Comparison of ENCODE assay signal across 16 cellular contexts in genomic region chr6:83378621-83379388, GRCh38. TPM values are rescaled to one million over a fixed set of nuclear protein-coding genes. Genes with fewer than 3 reads are reported as not detected.
A peak's percentile ranks its signal among the peaks of the same experiment; 100 is the strongest.
DNase-seq lines count a peak whose midpoint lies in the region; ATAC-seq and TF ChIP-seq lines count a peak whose summit lies in the region.
"Had no signal": no experiment of that assay in that cellular context is flagged by ENCODE, and none has a peak within 500 bp of the region (broad histone marks: within the 10 kb centered on the region; RNA-seq: fewer than 3 reads in every experiment).

No MANE protein-coding gene starts in this region.

- no peak overlapping the region for H3K27ac Mint-ChIP-seq in activated CD8-positive, alpha-beta T cell treated with anti-CD3 and anti-CD28 coated beads, Interleukin-2, amount 10 ng/mL, durations not matched to agents 7 days and 5 days
- H3K27ac Mint-ChIP-seq: activated naive CD8-positive, alpha-beta T cell treated with anti-CD3 and anti-CD28 coated beads, Interleukin-2, amount 50 U/mL, for 24 hours had no signal

- CTCF ChIA-PET in activated CD8-positive, alpha-beta T cell treated with anti-CD3 and anti-CD28 coated beads, Interleukin-2, amount 10 ng/mL, durations not matched to agents 7 days and 5 days (lab: Charles Lee): no interaction called here

- in situ Hi-C loops in KBM-7 (cut with MboI; ENCODE audit: low pct_unique_long_range_greater_than_20kb, low sequenced_read_pairs): no loop called here

- no peaks in the 10 kb centered on the region for H3K36me3 Mint-ChIP-seq in activated CD8-positive, alpha-beta T cell treated with anti-CD3 and anti-CD28 coated beads, Interleukin-2, amount 10 ng/mL, durations not matched to agents 7 days and 5 days (ENCODE audit: low read depth)

- POLR2A ChIA-PET in activated CD8-positive, alpha-beta T cell treated with anti-CD3 and anti-CD28 coated beads, Interleukin-2, amount 10 ng/mL, durations not matched to agents 7 days and 5 days (lab: Charles Lee): no interaction called here

- no peak overlapping the region for H3K4me3 Mint-ChIP-seq in activated CD8-positive, alpha-beta T cell treated with anti-CD3 and anti-CD28 coated beads, Interleukin-2, amount 10 ng/mL, durations not matched to agents 7 days and 5 days
- H3K4me3 Mint-ChIP-seq: activated naive CD8-positive, alpha-beta T cell treated with anti-CD3 and anti-CD28 coated beads, Interleukin-2, amount 50 U/mL, for 24 hours had no signal

- no peak for ATAC-seq in activated CD4-positive, CD25-positive, alpha-beta regulatory T cell treated with anti-CD3 and anti-CD28 coated beads, Interleukin-2, amount 50 U/mL, for 24 hours
- ATAC-seq in HG03097 (IDR thresholded peaks at IDR 0.05; ENCODE audit: low FRiP score, unreplicated experiment): no peak
- ATAC-seq in activated CD8-positive, alpha-beta T cell treated with anti-CD3 and anti-CD28 coated beads, Interleukin-2, amount 10 ng/mL, durations not matched to agents 7 days and 5 days: no peak
- ATAC-seq: activated naive CD8-positive, alpha-beta T cell treated with anti-CD3 and anti-CD28 coated beads, Interleukin-2, amount 50 U/mL, for 24 hours; gastroesophageal sphincter had no signal

- H3K4me3 ChIP-seq in cardiac fibroblast (replicated peaks in 1 of 2; ENCODE audit: low read depth in 2 of 2, low read length in 2 of 2): no peak overlapping the region
- no peak overlapping the region for H3K4me3 ChIP-seq in coronary artery
- H3K4me3 ChIP-seq: dorsolateral prefrontal cortex, gastroesophageal sphincter, tibial artery had no signal

- no peaks in the 10 kb centered on the region for H3K4me1 Mint-ChIP-seq in activated CD8-positive, alpha-beta T cell treated with anti-CD3 and anti-CD28 coated beads, Interleukin-2, amount 10 ng/mL, durations not matched to agents 7 days and 5 days (ENCODE audit: low read depth)
- H3K4me1 Mint-ChIP-seq: activated naive CD8-positive, alpha-beta T cell treated with anti-CD3 and anti-CD28 coated beads, Interleukin-2, amount 50 U/mL, for 24 hours had no signal

- no peaks in the 10 kb centered on the region for H3K9me3 Mint-ChIP-seq in activated CD8-positive, alpha-beta T cell treated with anti-CD3 and anti-CD28 coated beads, Interleukin-2, amount 10 ng/mL, durations not matched to agents 7 days and 5 days (ENCODE audit: insufficient read depth)
- H3K9me3 Mint-ChIP-seq: activated naive CD8-positive, alpha-beta T cell treated with anti-CD3 and anti-CD28 coated beads, Interleukin-2, amount 50 U/mL, for 24 hours had no signal

- DNase-seq in AG08395 (ENCODE audit: low spot score) (peak; percentile 54), KBM-7 (peak; percentile 32), cardiac fibroblast (ENCODE audit: low read depth in 2 of 2) (peak; percentile 48 to 79), kidney glomerular epithelial cell (lab: John Stamatoyannopoulos, UW) (peak; percentile 40), coronary artery (ENCODE audit: low spot score) (no peak)
- no peak for DNase-seq in activated CD8-positive, alpha-beta T cell treated with anti-CD3 and anti-CD28 coated beads, Interleukin-2, amount 10 ng/mL, durations not matched to agents 7 days and 5 days
- DNase-seq: activated naive CD8-positive, alpha-beta T cell treated with anti-CD3 and anti-CD28 coated beads, Interleukin-2, amount 50 U/mL, for 24 hours; activated T-cell treated with anti-CD3 and anti-CD28 coated beads for 4 hours; BE2C; DMS79 treated with DMSO at 0.1 percent for 48 hours; dorsolateral prefrontal cortex; NCI-H1417; tibial artery had no signal

- no peak for TF ChIP-seq CTCF in cardiac fibroblast (IDR thresholded peaks at IDR 0.05; ENCODE audit: low read depth, low read length)
- TF ChIP-seq CTCF in coronary artery (IDR thresholded peaks at IDR 0.05): no peak

- H3K27ac ChIP-seq in coronary artery: no peak overlapping the region
- H3K27ac ChIP-seq: dorsolateral prefrontal cortex, gastroesophageal sphincter, tibial artery had no signal

- no peaks in the 10 kb centered on the region for H3K27me3 Mint-ChIP-seq in activated CD8-positive, alpha-beta T cell treated with anti-CD3 and anti-CD28 coated beads, Interleukin-2, amount 10 ng/mL, durations not matched to agents 7 days and 5 days (ENCODE audit: low read depth)
- H3K27me3 Mint-ChIP-seq: activated naive CD8-positive, alpha-beta T cell treated with anti-CD3 and anti-CD28 coated beads, Interleukin-2, amount 50 U/mL, for 24 hours had no signal

RNA-seq across cellular contexts. Expression of gene ME1, which starts 52.0 kb away (rescaled TPM):
- under 1 TPM in 1 of 2 experiments, not detected in 1; 0.08 TPM for total RNA-seq in activated CD8-positive, alpha-beta T cell treated with anti-CD3 and anti-CD28 coated beads, Interleukin-2, amount 10 ng/mL, durations not matched to agents 7 days and 5 days

Comparison
In these comparisons a context has a peak if more than half of its experiments do, and no peak if none do; other contexts are left out.
1. DNase-seq: peak in AG08395 (single experiment), KBM-7 (single experiment), cardiac fibroblast (2 of 2) and kidney glomerular epithelial cell (single experiment); none in activated CD8-positive, alpha-beta T cell treated with anti-CD3 and anti-CD28 coated beads, Interleukin-2, amount 10 ng/mL, durations not matched to agents 7 days and 5 days (single experiment) and coronary artery (single experiment).